7 cellular contexts compared by ENCODE assay signal in genomic region chr17:41771389-41772206, GRCh38. TPM values are rescaled to one million over a fixed set of nuclear protein-coding genes. Genes with fewer than 3 reads are reported as not detected.
DNase-seq lines count a peak whose midpoint lies in the region; ATAC-seq and TF ChIP-seq lines count a peak whose summit lies in the region.
"Had no signal": no experiment of that assay in that cellular context is flagged by ENCODE, and none has a peak within 500 bp of the region (broad histone marks: within the 10 kb centered on the region; RNA-seq: fewer than 3 reads in every experiment).

No MANE protein-coding gene starts in this region.

- peak overlapping the region; percentile 67 to 92 for H3K9ac ChIP-seq in colonic mucosa (ENCODE audit: low read depth in 2 of 2, low read length in 2 of 2)

- H3K4me3 ChIP-seq in colonic mucosa: no peak overlapping the region

- TF ChIP-seq CTCF in 22Rv1 (IDR thresholded peaks at IDR 0.05) (no peak), colonic mucosa (IDR thresholded peaks at IDR 0.05) (no peak)

- ATAC-seq in HG03159 (IDR thresholded peaks at IDR 0.05; ENCODE audit: unreplicated experiment) (no peak), HG02610 (IDR thresholded peaks at IDR 0.05; ENCODE audit: unreplicated experiment) (no peak)

- H3K4me1 ChIP-seq in colonic mucosa: peaks cover 50% of the 10 kb centered on the region

- H3K36me3 ChIP-seq in colonic mucosa: peaks cover 19% of the 10 kb centered on the region

- intact Hi-C loops in colonic mucosa (cut with DNase I): no loop called here

- no peaks in the 10 kb centered on the region for H3K27me3 ChIP-seq in colonic mucosa

- H3K27ac ChIP-seq in 22Rv1 (peak overlapping the region; percentile 78), colonic mucosa (peak overlapping the region; percentile 95)

- no peak for DNase-seq in colonic mucosa
- DNase-seq: amniotic stem cell, foreskin melanocyte, nucleus accumbens had no signal

- H3K9me3 ChIP-seq in colonic mucosa: no peaks in the 10 kb centered on the region

RNA-seq across cellular contexts. Expression of gene JUP, which starts 14.9 kb away (rescaled TPM):
- 100 to 1,000 TPM; 317 to 353 TPM for total RNA-seq in colonic mucosa

RNA-seq across cellular contexts. Expression of gene HAP1, which starts 37.2 kb away (rescaled TPM):
- under 1 TPM; 0.10 to 0.53 TPM for total RNA-seq in colonic mucosa

RNA-seq across cellular contexts. Expression of gene P3H4, which starts 40.2 kb away (rescaled TPM):
- 10 to 100 TPM in 1 of 2 donors, 1 to 10 TPM in 1; 8.5 to 16.7 TPM for total RNA-seq in colonic mucosa

RNA-seq across cellular contexts. Expression of gene FKBP10, which starts 41.2 kb away (rescaled TPM):
- total RNA-seq in colonic mucosa: 10 to 100 TPM; 10.3 to 12.8 TPM

RNA-seq across cellular contexts. Expression of gene GAST, which starts 59.5 kb away (rescaled TPM):
- total RNA-seq in colonic mucosa: not detected
